In the genomic region with DNA sequence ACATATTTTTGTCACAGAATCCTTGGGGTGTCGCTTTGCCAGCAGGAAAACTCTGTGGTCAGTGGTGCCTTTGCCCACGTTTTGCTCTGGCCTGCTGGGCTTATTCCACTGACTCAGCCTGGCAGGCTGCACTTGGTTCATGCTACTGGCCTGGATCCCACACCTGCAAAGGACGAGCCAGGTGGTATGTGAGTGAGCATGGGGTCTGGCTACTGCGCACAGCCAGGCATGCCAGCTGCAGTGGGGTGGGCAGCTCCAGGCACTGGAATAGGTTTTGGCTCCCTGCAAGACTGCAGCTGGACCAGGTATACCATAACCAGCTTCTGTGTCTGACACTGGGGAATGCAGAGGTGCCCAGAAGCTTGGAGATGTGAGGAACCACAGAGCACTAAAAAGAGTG, we compare ENCODE assay signal across 27 cellular contexts.
"Had no signal": no experiment of that assay in that cellular context is flagged by ENCODE, and none has a peak within 500 bp of the region (broad histone marks: within the 10 kb centered on the region; RNA-seq: fewer than 3 reads in every experiment).

No MANE protein-coding gene starts in this region.

- H3K9me3 ChIP-seq: esophagus muscularis mucosa, gastrocnemius medialis had no signal

- H3K27me3 ChIP-seq: brain microvascular endothelial cell, esophagus muscularis mucosa, foreskin keratinocyte, gastrocnemius medialis had no signal

- H3K27ac ChIP-seq: brain microvascular endothelial cell, esophagus muscularis mucosa, foreskin keratinocyte, gastrocnemius medialis, WERI-Rb-1 had no signal

- H3K4me1 ChIP-seq: esophagus muscularis mucosa, foreskin keratinocyte, gastrocnemius medialis had no signal

- DNase-seq: activated B cell treated with CpG ODN at 0.5 μM for 24 hours; activated CD4-positive, alpha-beta T cell treated with anti-CD3 and anti-CD28 coated beads for 48 hours; activated CD4-positive, alpha-beta T cell treated with anti-CD3 and anti-CD28 coated beads, Interleukin-2, amount 50 U/mL, for 1 hour; activated CD4-positive, alpha-beta T cell treated with anti-CD3 and anti-CD28 coated beads, Interleukin-2, amount 50 U/mL, for 48 hours; activated CD8-positive, alpha-beta memory T cell treated with anti-CD3 and anti-CD28 coated beads for 24 hours; activated CD8-positive, alpha-beta T cell treated with anti-CD3 and anti-CD28 coated beads for 36 hours; activated effector memory CD4-positive, alpha-beta T cell treated with Interleukin-2 at 50 U/mL for 16 hours; activated gamma-delta T cell treated with Interleukin-2 at 50 U/mL for 16 hours; activated naive CD4-positive, alpha-beta T cell treated with anti-CD3 and anti-CD28 coated beads, Interleukin-2, amount 50 U/mL, for 16 hours; activated naive CD4-positive, alpha-beta T cell treated with Interleukin-2 at 50 U/mL for 16 hours; activated T-cell treated with anti-CD3 and anti-CD28 coated beads, Interleukin-2, amount 50 U/mL, for 4 hours; amniotic stem cell; anterior cingulate cortex; brain microvascular endothelial cell; caudate nucleus; cortex of kidney; dermis blood vessel endothelial cell; effector CD4-positive, alpha-beta T cell; effector memory CD8-positive, alpha-beta T cell; erythroblast; foreskin keratinocyte; gastrocnemius medialis; T-helper 1 cell; T-helper 17 cell; T1000; WERI-Rb-1 had no signal

- H3K36me3 ChIP-seq: brain microvascular endothelial cell, esophagus muscularis mucosa, gastrocnemius medialis, WERI-Rb-1 had no signal

- H3K4me3 ChIP-seq: esophagus muscularis mucosa, gastrocnemius medialis had no signal
